2 cellular contexts compared by ENCODE assay signal in the genomic region with DNA sequence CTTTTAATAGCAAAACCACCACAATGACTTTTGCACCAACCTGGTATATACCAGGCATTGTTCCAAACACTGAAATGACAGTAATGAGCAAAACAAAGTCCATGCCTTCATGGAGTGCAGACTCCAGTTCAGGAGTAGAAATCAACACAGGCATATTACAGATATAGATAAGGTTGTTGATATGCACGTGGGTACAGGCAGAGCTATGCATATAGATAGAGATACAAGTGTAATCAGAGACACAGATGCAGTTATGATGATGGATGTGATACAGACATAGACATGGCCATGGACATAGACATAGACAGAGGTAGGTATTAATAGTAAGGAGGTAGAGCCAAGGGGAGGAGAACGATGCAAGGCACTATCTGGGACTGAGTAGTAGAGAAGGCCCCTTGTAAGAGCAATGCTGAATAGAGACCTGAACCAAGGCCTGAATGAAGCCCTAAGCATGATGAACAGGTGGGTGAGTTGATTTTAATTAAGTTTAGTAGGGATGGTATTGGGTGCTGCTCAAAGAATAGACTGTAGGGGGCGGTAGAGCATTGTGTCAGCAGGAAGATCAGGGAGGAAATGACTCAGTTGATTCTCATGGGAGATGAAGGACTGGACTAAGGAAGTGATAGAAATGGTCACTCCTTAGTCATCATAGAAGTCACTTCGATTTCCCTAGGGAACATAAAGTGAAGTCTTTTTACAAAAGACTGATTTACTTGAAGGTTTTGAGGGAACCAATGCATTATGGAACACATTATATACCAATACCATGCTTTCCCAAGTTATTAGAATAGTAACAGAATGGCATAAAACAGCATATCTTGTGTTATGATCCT.
TF ChIP-seq lines count a peak whose summit lies in the region.

No MANE protein-coding gene starts in this region.

TF ChIP-seq in IMR-90, 13 proteins besides CTCF, POLR2A, EP300 and RAD21:
- TF ChIP-seq RCOR1 (IDR thresholded peaks at IDR 0.05; ENCODE audit: insufficient replicate concordance, low read length) (no peak), CEBPB (IDR thresholded peaks at IDR 0.05; ENCODE audit: low read depth, low read length) (no peak), FOS (IDR thresholded peaks at IDR 0.05; ENCODE audit: low read depth, low read length) (no peak), NFE2L2 (IDR thresholded peaks at IDR 0.05; ENCODE audit: low read depth, low read length) (no peak), SMC3 (IDR thresholded peaks at IDR 0.05; ENCODE audit: low read depth, low read length) (no peak), CHD1 (IDR thresholded peaks at IDR 0.05; ENCODE audit: low read depth, low read length) (no peak), RFX5 (IDR thresholded peaks at IDR 0.05; ENCODE audit: low read depth, low read length) (no peak), MAFK (IDR thresholded peaks at IDR 0.05; ENCODE audit: low read depth, low read length) (no peak), MAZ (IDR thresholded peaks at IDR 0.05; ENCODE audit: borderline replicate concordance, low read depth, low read length) (no peak), MXI1 (IDR thresholded peaks at IDR 0.05; ENCODE audit: borderline replicate concordance, low read depth, low read length) (no peak), BHLHE40 (IDR thresholded peaks at IDR 0.05; ENCODE audit: low read depth, low read length) (no peak)
- TF ChIP-seq, protein P1, sequence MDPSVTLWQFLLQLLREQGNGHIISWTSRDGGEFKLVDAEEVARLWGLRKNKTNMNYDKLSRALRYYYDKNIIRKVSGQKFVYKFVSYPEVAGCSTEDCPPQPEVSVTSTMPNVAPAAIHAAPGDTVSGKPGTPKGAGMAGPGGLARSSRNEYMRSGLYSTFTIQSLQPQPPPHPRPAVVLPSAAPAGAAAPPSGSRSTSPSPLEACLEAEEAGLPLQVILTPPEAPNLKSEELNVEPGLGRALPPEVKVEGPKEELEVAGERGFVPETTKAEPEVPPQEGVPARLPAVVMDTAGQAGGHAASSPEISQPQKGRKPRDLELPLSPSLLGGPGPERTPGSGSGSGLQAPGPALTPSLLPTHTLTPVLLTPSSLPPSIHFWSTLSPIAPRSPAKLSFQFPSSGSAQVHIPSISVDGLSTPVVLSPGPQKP (IDR thresholded peaks at IDR 0.05; ENCODE audit: borderline replicate concordance, low read depth, low read length) = no peak
- TF ChIP-seq, protein P2, sequence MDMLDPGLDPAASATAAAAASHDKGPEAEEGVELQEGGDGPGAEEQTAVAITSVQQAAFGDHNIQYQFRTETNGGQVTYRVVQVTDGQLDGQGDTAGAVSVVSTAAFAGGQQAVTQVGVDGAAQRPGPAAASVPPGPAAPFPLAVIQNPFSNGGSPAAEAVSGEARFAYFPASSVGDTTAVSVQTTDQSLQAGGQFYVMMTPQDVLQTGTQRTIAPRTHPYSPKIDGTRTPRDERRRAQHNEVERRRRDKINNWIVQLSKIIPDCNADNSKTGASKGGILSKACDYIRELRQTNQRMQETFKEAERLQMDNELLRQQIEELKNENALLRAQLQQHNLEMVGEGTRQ (IDR thresholded peaks at IDR 0.05; ENCODE audit: low read depth, low read length) = no peak
TF ChIP-seq in IMR-90: peak in this region for 0.

TF ChIP-seq in GM12878, 131 proteins besides CTCF, POLR2A, EP300 and RAD21 (continues in another document):
- TF ChIP-seq, protein P3, sequence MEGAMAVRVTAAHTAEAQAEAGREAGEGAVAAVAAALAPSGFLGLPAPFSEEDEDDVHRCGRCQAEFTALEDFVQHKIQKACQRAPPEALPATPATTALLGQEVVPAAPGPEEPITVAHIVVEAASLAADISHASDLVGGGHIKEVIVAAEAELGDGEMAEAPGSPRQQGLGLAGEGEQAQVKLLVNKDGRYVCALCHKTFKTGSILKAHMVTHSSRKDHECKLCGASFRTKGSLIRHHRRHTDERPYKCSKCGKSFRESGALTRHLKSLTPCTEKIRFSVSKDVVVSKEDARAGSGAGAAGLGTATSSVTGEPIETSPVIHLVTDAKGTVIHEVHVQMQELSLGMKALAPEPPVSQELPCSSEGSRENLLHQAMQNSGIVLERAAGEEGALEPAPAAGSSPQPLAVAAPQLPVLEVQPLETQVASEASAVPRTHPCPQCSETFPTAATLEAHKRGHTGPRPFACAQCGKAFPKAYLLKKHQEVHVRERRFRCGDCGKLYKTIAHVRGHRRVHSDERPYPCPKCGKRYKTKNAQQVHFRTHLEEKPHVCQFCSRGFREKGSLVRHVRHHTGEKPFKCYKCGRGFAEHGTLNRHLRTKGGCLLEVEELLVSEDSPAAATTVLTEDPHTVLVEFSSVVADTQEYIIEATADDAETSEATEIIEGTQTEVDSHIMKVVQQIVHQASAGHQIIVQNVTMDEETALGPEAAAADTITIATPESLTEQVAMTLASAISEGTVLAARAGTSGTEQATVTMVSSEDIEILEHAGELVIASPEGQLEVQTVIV (IDR thresholded peaks at IDR 0.05; ENCODE audit: borderline replicate concordance, partially characterized antibody) = no peak
- TF ChIP-seq HDAC6 (IDR thresholded peaks at IDR 0.05; ENCODE audit: unreplicated experiment) (no peak), ATF7 (IDR thresholded peaks at IDR 0.05; ENCODE audit: low read depth) (peak; percentile 49; the same call in 1 of the 2 replicates), CBX5 (IDR thresholded peaks at IDR 0.05; ENCODE audit: low read depth) (no peak), ZNF274 (IDR thresholded peaks at IDR 0.05; ENCODE audit: insufficient read depth, insufficient read length) (no peak), YY1 (IDR thresholded peaks at IDR 0.05; ENCODE audit: low read depth, low read length) (no peak), HCFC1 (IDR thresholded peaks at IDR 0.05; ENCODE audit: low read length) (no peak), NFYA (IDR thresholded peaks at IDR 0.05; ENCODE audit: borderline replicate concordance, low read depth, low read length) (no peak), STAT1 (conservative IDR thresholded peaks at IDR 0.05) (no peak), RBBP5 (conservative IDR thresholded peaks at IDR 0.05) (no peak), DPF2 (IDR thresholded peaks at IDR 0.05) (no peak), SPI1 (IDR thresholded peaks at IDR 0.05; ENCODE audit: borderline replicate concordance, insufficient read depth, low read depth, low read length) (peak; percentile 51; the same call in 1 of the 2 replicates), IKZF1 (conservative IDR thresholded peaks at IDR 0.05) (no peak), TAF1 (IDR thresholded peaks at IDR 0.05; ENCODE audit: borderline replicate concordance, low read depth, low read length) (no peak), MTA2 (IDR thresholded peaks at IDR 0.05; ENCODE audit: low read depth) (no peak), IKZF2 (IDR thresholded peaks at IDR 0.05) (peak; percentile 24 to 56; a peak in 2 of 4 replicates), MYB (IDR thresholded peaks at IDR 0.05; ENCODE audit: borderline replicate concordance, low read depth, low read length) (no peak), SREBF1 (IDR thresholded peaks at IDR 0.05; ENCODE audit: low read length) (no peak), ZBED1 (IDR thresholded peaks at IDR 0.05; ENCODE audit: borderline replicate concordance) (no peak), BACH1 (IDR thresholded peaks at IDR 0.05; ENCODE audit: borderline replicate concordance) (no peak), SUPT20H (IDR thresholded peaks at IDR 0.05; ENCODE audit: borderline replicate concordance, control insufficient read depth, low read depth, low read length) (no peak), ZSCAN29 (IDR thresholded peaks at IDR 0.05) (no peak)
- TF ChIP-seq, protein P4, sequence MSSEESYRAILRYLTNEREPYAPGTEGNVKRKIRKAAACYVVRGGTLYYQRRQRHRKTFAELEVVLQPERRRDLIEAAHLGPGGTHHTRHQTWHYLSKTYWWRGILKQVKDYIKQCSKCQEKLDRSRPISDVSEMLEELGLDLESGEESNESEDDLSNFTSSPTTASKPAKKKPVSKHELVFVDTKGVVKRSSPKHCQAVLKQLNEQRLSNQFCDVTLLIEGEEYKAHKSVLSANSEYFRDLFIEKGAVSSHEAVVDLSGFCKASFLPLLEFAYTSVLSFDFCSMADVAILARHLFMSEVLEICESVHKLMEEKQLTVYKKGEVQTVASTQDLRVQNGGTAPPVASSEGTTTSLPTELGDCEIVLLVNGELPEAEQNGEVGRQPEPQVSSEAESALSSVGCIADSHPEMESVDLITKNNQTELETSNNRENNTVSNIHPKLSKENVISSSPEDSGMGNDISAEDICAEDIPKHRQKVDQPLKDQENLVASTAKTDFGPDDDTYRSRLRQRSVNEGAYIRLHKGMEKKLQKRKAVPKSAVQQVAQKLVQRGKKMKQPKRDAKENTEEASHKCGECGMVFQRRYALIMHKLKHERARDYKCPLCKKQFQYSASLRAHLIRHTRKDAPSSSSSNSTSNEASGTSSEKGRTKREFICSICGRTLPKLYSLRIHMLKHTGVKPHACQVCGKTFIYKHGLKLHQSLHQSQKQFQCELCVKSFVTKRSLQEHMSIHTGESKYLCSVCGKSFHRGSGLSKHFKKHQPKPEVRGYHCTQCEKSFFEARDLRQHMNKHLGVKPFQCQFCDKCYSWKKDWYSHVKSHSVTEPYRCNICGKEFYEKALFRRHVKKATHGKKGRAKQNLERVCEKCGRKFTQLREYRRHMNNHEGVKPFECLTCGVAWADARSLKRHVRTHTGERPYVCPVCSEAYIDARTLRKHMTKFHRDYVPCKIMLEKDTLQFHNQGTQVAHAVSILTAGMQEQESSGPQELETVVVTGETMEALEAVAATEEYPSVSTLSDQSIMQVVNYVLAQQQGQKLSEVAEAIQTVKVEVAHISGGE (CRISPR knock-in tag; IDR thresholded peaks at IDR 0.05) = no peak
- TF ChIP-seq, protein P5, sequence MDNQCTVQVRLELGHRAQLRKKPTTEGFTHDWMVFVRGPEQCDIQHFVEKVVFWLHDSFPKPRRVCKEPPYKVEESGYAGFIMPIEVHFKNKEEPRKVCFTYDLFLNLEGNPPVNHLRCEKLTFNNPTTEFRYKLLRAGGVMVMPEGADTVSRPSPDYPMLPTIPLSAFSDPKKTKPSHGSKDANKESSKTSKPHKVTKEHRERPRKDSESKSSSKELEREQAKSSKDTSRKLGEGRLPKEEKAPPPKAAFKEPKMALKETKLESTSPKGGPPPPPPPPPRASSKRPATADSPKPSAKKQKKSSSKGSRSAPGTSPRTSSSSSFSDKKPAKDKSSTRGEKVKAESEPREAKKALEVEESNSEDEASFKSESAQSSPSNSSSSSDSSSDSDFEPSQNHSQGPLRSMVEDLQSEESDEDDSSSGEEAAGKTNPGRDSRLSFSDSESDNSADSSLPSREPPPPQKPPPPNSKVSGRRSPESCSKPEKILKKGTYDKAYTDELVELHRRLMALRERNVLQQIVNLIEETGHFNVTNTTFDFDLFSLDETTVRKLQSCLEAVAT (IDR thresholded peaks at IDR 0.05) = no peak
- TF ChIP-seq, protein P6, sequence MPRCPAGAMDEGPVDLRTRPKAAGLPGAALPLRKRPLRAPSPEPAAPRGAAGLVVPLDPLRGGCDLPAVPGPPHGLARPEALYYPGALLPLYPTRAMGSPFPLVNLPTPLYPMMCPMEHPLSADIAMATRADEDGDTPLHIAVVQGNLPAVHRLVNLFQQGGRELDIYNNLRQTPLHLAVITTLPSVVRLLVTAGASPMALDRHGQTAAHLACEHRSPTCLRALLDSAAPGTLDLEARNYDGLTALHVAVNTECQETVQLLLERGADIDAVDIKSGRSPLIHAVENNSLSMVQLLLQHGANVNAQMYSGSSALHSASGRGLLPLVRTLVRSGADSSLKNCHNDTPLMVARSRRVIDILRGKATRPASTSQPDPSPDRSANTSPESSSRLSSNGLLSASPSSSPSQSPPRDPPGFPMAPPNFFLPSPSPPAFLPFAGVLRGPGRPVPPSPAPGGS (IDR thresholded peaks at IDR 0.05; ENCODE audit: borderline replicate concordance, insufficient read depth, low read depth, low read length, poor library complexity, severe bottlenecking) = no peak
- TF ChIP-seq, protein P7, sequence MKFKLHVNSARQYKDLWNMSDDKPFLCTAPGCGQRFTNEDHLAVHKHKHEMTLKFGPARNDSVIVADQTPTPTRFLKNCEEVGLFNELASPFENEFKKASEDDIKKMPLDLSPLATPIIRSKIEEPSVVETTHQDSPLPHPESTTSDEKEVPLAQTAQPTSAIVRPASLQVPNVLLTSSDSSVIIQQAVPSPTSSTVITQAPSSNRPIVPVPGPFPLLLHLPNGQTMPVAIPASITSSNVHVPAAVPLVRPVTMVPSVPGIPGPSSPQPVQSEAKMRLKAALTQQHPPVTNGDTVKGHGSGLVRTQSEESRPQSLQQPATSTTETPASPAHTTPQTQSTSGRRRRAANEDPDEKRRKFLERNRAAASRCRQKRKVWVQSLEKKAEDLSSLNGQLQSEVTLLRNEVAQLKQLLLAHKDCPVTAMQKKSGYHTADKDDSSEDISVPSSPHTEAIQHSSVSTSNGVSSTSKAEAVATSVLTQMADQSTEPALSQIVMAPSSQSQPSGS (IDR thresholded peaks at IDR 0.05; ENCODE audit: low read length) = no peak
- TF ChIP-seq, protein P8, sequence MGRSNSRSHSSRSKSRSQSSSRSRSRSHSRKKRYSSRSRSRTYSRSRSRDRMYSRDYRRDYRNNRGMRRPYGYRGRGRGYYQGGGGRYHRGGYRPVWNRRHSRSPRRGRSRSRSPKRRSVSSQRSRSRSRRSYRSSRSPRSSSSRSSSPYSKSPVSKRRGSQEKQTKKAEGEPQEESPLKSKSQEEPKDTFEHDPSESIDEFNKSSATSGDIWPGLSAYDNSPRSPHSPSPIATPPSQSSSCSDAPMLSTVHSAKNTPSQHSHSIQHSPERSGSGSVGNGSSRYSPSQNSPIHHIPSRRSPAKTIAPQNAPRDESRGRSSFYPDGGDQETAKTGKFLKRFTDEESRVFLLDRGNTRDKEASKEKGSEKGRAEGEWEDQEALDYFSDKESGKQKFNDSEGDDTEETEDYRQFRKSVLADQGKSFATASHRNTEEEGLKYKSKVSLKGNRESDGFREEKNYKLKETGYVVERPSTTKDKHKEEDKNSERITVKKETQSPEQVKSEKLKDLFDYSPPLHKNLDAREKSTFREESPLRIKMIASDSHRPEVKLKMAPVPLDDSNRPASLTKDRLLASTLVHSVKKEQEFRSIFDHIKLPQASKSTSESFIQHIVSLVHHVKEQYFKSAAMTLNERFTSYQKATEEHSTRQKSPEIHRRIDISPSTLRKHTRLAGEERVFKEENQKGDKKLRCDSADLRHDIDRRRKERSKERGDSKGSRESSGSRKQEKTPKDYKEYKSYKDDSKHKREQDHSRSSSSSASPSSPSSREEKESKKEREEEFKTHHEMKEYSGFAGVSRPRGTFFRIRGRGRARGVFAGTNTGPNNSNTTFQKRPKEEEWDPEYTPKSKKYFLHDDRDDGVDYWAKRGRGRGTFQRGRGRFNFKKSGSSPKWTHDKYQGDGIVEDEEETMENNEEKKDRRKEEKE (IDR thresholded peaks at IDR 0.05) = no peak
